ENCODE assay signal across 8 cellular contexts in the genomic region with DNA sequence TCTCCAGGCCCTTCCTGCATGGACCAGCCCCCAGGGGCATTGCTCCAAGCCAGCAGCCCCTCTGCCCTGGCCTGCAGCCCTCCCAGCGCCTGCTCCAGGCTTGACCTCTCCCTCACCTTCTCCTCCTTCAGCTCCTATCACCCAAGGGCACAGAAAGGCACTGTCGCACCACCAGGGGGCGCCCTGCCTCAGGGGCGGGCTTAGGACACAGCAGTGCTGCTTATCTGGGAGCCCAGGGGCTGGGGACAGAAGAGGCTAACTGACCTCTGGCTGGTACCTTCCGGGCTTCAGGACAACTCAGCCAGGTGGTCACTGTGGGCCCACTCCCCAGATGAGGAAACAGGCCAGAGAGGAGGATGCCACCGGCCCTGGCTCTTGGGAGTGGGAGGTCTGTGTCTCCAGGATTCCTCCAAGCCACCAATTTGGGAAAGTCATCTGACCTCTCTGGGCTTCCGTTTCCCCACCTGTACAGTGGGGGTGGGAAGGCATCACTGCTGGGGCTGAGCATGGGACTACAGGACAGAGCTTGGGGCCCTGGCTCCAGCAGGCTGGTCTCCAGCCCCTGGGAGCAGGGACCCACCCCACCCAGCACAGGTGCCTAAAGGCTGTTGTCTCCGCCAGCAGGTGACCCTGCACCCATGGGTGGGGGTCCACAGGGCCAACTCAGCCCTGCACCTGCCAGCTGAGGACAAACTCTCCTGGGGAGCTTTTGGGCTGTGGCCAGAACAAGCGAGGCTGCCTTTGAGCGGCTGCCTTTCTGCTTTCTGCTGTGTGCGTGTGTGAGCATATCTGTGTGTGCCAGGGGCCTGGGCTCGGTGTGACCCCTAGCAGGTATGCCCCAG. TPM values are rescaled to one million over a fixed set of nuclear protein-coding genes. Genes with fewer than 3 reads are reported as not detected.
DNase-seq lines count a peak whose midpoint lies in the region; ATAC-seq and TF ChIP-seq lines count a peak whose summit lies in the region.

No MANE protein-coding gene starts in this region.

- 38 to 48% (median 41%) methylated on average over 3 to 12 of the region's 12 CpGs for WGBS in adrenal gland, 4 donors
- WGBS in heart right ventricle, 2 donors: 38 to 39% methylated on average over 12 of the region's 12 CpGs
- 23% methylated on average over 12 of the region's 12 CpGs for WGBS in prostate gland
- 43% methylated on average over 12 of the region's 12 CpGs for WGBS in urinary bladder

- H3K4me1 ChIP-seq in adrenal gland (replicated peaks in 1 of 2) (peaks cover 10 to 31% of the 10 kb centered on the region in 2 donors), heart right ventricle (peaks cover 26 to 72% (median 61%) of the 10 kb centered on the region in 9 donors), prostate gland (replicated peaks) (peaks cover 35% of the 10 kb centered on the region), urinary bladder (ENCODE audit: insufficient read depth) (no peaks in the 10 kb centered on the region)

- intact Hi-C loops in adrenal gland (cut with DNase I) (loop anchor here in 1 of 2 donors (5.0 kb wide), 1 partner anchor 257 kb away; no protein-coding TSS in a partner anchor), heart right ventricle (cut with DNase I) (loop anchor here in 9 of 10 donors (2.0 to 10.0 kb wide), 14 partner anchors 62 to 264 kb away; a partner anchor contains a TSS), prostate gland (cut with DNase I) (loop anchor here (5.0 to 10.0 kb wide), 3 partner anchors 114 to 262 kb away; no protein-coding TSS in a partner anchor)

- TF ChIP-seq CTCF in AG10803 (conservative IDR thresholded peaks at IDR 0.05; ENCODE audit: low read length) (peak; percentile 89), adrenal gland (IDR thresholded peaks at IDR 0.05) (peak; percentile 76 to 98 (median 90)), heart right ventricle (IDR thresholded peaks at IDR 0.05) (peak; percentile 94 to 99 (median 97)), prostate gland (IDR thresholded peaks at IDR 0.05) (peak; percentile 91 to 95 (median 94))

- DNase-seq in AG10803 (ENCODE audit: low read depth) (peak; percentile 67), NCI-H146 treated with DMSO at 0.1 percent for 48 hours (lab: John Stamatoyannopoulos, UW; ENCODE audit: unreplicated experiment) (peak; percentile 73), T-helper 2 cell (peak; percentile 62 to 84 (median 76)), adrenal gland (peak; percentile 76 to 88 (median 82)), heart right ventricle (peak; percentile 86 to 90), prostate gland (ENCODE audit: low spot score) (peak; percentile 75)

- H3K4me3 ChIP-seq in AG10803 (ENCODE audit: low read length): no peak overlapping the region
- H3K4me3 ChIP-seq in adrenal gland: no peak overlapping the region
- no peak overlapping the region for H3K4me3 ChIP-seq in heart right ventricle
- H3K4me3 ChIP-seq in prostate gland: no peak overlapping the region
- no peak overlapping the region for H3K4me3 ChIP-seq in urinary bladder (ENCODE audit: low read depth, low read length)

- H3K36me3 ChIP-seq in adrenal gland (replicated peaks in 1 of 2) (no peaks in the 10 kb centered on the region), heart right ventricle (no peaks in the 10 kb centered on the region), prostate gland (no peaks in the 10 kb centered on the region), urinary bladder (ENCODE audit: insufficient read depth) (no peaks in the 10 kb centered on the region)

- H3K27ac ChIP-seq in adrenal gland (peak overlapping the region in 1 of 5 donors; percentile 93), heart right ventricle (peak overlapping the region; percentile 4 to 91 (median 86)), prostate gland (peak overlapping the region; percentile 83 to 93), urinary bladder (ENCODE audit: low read depth) (peak overlapping the region; percentile 39)

- H3K9me3 ChIP-seq in adrenal gland (replicated peaks in 1 of 3) (no peaks in the 10 kb centered on the region), heart right ventricle (no peaks in the 10 kb centered on the region), prostate gland (no peaks in the 10 kb centered on the region)

- H3K27me3 ChIP-seq in adrenal gland (peaks cover 13% of the 10 kb centered on the region), heart right ventricle (peaks cover 0 to 48% (median 6%) of the 10 kb centered on the region in 7 donors), prostate gland (replicated peaks; ENCODE audit: insufficient read depth) (no peaks in the 10 kb centered on the region)

- ATAC-seq in GM21381 (IDR thresholded peaks at IDR 0.05; ENCODE audit: unreplicated experiment) (peak; percentile 30), heart right ventricle (peak; percentile 40 to 77 (median 64))

- no peak for TF ChIP-seq POLR2A in adrenal gland (IDR thresholded peaks at IDR 0.05)
- no peak for TF ChIP-seq POLR2A in prostate gland (IDR thresholded peaks at IDR 0.05)

RNA-seq across cellular contexts. Expression of a gene that starts 25.5 kb away (rescaled TPM):
- 10 to 100 TPM in 1 of 8 donors, 1 to 10 TPM in 6, under 1 TPM in 1; 0.48 to 11.7 (median 2.0) TPM for total RNA-seq in adrenal gland
- polyA plus RNA-seq in adrenal gland: 1 to 10 TPM in 1 of 3 donors, under 1 TPM in 2; 0.57 to 1.8 (median 0.91) TPM
- total RNA-seq in heart right ventricle: 1 to 10 TPM in 2 of 10 donors, under 1 TPM in 8; 0.19 to 4.1 (median 0.82) TPM
- under 1 TPM; 0.35 to 0.88 TPM for polyA plus RNA-seq in heart right ventricle
- 1 to 10 TPM in 1 of 2 donors, under 1 TPM in 1; 0.68 to 1.4 TPM for total RNA-seq in prostate gland
- 1.7 TPM for total RNA-seq in urinary bladder
- polyA plus RNA-seq in urinary bladder: 1.3 TPM
